13 cellular contexts compared by ENCODE assay signal in genomic region chr6:83270971-83271714, GRCh38.
DNase-seq lines count a peak whose midpoint lies in the region; ATAC-seq, FAIRE-seq and TF ChIP-seq lines count a peak whose summit lies in the region.
"Had no signal": no experiment of that assay in that cellular context is flagged by ENCODE, and none has a peak within 500 bp of the region (broad histone marks: within the 10 kb centered on the region; RNA-seq: fewer than 3 reads in every experiment).

No MANE protein-coding gene starts in this region.

- no peaks in the 10 kb centered on the region for H3K36me3 ChIP-seq in BJ (ENCODE audit: control insufficient read depth, insufficient read depth, low read length)
- H3K36me3 ChIP-seq in CD8-positive, alpha-beta T cell (ENCODE audit: insufficient read depth, low read length), result no peaks in the 10 kb centered on the region
- H3K36me3 ChIP-seq: heart right ventricle, WERI-Rb-1 had no signal

- DNase-seq in BJ (ENCODE audit: low read depth), result peak; percentile 74
- no peak for DNase-seq in H54 (ENCODE audit: insufficient read length, low spot score)
- DNase-seq in RKO (ENCODE audit: low spot score), result peak; percentile 61
- DNase-seq in fibroblast of villous mesenchyme (ENCODE audit: low read depth), result peak; percentile 87
- DNase-seq in stimulated activated naive B cell treated with anti-CD40 and anti-IgM and Interleukin-4, amounts not matched to agents 10 μg/mL and 1 μg/mL and 100 μg/mL, for 72 hours, result no peak
- no peak for DNase-seq in dorsolateral prefrontal cortex
- DNase-seq in CD8-positive, alpha-beta T cell, result no peak
- no peak for DNase-seq in GM20000 (ENCODE audit: low spot score)
- DNase-seq: activated naive CD8-positive, alpha-beta T cell treated with anti-CD3 and anti-CD28 coated beads, Interleukin-2, amount 10 ng/mL, durations not matched to agents 7 days and 5 days; Calu3; heart right ventricle; naive thymus-derived CD8-positive, alpha-beta T cell; WERI-Rb-1 had no signal

- no peak overlapping the region for H3K4me3 Mint-ChIP-seq in stimulated activated naive B cell treated with anti-CD40 and anti-IgM and Interleukin-4, amounts not matched to agents 10 μg/mL and 1 μg/mL and 100 μg/mL, for 72 hours
- no peak overlapping the region for H3K4me3 Mint-ChIP-seq in CD8-positive, alpha-beta T cell
- H3K4me3 Mint-ChIP-seq: activated naive CD8-positive, alpha-beta T cell treated with anti-CD3 and anti-CD28 coated beads, Interleukin-2, amount 10 ng/mL, durations not matched to agents 7 days and 5 days; naive thymus-derived CD8-positive, alpha-beta T cell had no signal

- H3K27ac Mint-ChIP-seq in stimulated activated naive B cell treated with anti-CD40 and anti-IgM and Interleukin-4, amounts not matched to agents 10 μg/mL and 1 μg/mL and 100 μg/mL, for 72 hours, result no peak overlapping the region
- no peak overlapping the region for H3K27ac Mint-ChIP-seq in CD8-positive, alpha-beta T cell
- H3K27ac Mint-ChIP-seq: activated naive CD8-positive, alpha-beta T cell treated with anti-CD3 and anti-CD28 coated beads, Interleukin-2, amount 10 ng/mL, durations not matched to agents 7 days and 5 days; naive thymus-derived CD8-positive, alpha-beta T cell had no signal

- H3K27me3 ChIP-seq in BJ (ENCODE audit: control insufficient read depth, insufficient read depth, low read length) (no peaks in the 10 kb centered on the region), dorsolateral prefrontal cortex (no peaks in the 10 kb centered on the region)
- no peaks in the 10 kb centered on the region for H3K27me3 ChIP-seq in CD8-positive, alpha-beta T cell (ENCODE audit: insufficient read depth, low read length)
- H3K27me3 ChIP-seq: heart right ventricle had no signal

- H3K9me3 ChIP-seq in CD8-positive, alpha-beta T cell (ENCODE audit: low read length), result no peaks in the 10 kb centered on the region
- H3K9me3 ChIP-seq: heart right ventricle had no signal

- no peak for TF ChIP-seq CTCF in BJ (IDR thresholded peaks at IDR 0.05; ENCODE audit: insufficient read depth, low read depth, low read length)
- TF ChIP-seq CTCF in fibroblast of villous mesenchyme (IDR thresholded peaks at IDR 0.05; ENCODE audit: insufficient read depth, low read depth, low read length), result no peak
- TF ChIP-seq CTCF in dorsolateral prefrontal cortex (IDR thresholded peaks at IDR 0.05 in 54 of 56, conservative IDR thresholded peaks at IDR 0.05 in 2 of 56; ENCODE audit: low read depth in 1 of 56, partially characterized antibody in 56 of 56), result no peak
- TF ChIP-seq CTCF in CD8-positive, alpha-beta T cell (IDR thresholded peaks at IDR 0.05), result no peak
- TF ChIP-seq CTCF in GM20000 (IDR thresholded peaks at IDR 0.05; ENCODE audit: extremely low read depth, missing control alignments), result no peak

- no peaks in the 10 kb centered on the region for H3K36me3 Mint-ChIP-seq in stimulated activated naive B cell treated with anti-CD40 and anti-IgM and Interleukin-4, amounts not matched to agents 10 μg/mL and 1 μg/mL and 100 μg/mL, for 72 hours
- no peaks in the 10 kb centered on the region for H3K36me3 Mint-ChIP-seq in CD8-positive, alpha-beta T cell
- H3K36me3 Mint-ChIP-seq: activated naive CD8-positive, alpha-beta T cell treated with anti-CD3 and anti-CD28 coated beads, Interleukin-2, amount 10 ng/mL, durations not matched to agents 7 days and 5 days; naive thymus-derived CD8-positive, alpha-beta T cell had no signal

- FAIRE-seq in H54 (lab: Jason Lieb, UNC), result peak; percentile 92

- no peak overlapping the region for H3K27ac ChIP-seq in dorsolateral prefrontal cortex
- H3K27ac ChIP-seq in CD8-positive, alpha-beta T cell (ENCODE audit: low read depth, low read length), result no peak overlapping the region
- H3K27ac ChIP-seq: heart right ventricle, WERI-Rb-1 had no signal

- H3K4me3 ChIP-seq in BJ (ENCODE audit: low read depth, low read length) (no peak overlapping the region), fibroblast of villous mesenchyme (ENCODE audit: low read depth, low read length) (no peak overlapping the region), dorsolateral prefrontal cortex (no peak overlapping the region)
- no peak overlapping the region for H3K4me3 ChIP-seq in CD8-positive, alpha-beta T cell (ENCODE audit: low read depth, low read length)
- H3K4me3 ChIP-seq: heart right ventricle had no signal

- no peak for ATAC-seq in stimulated activated naive B cell treated with anti-CD40 and anti-IgM and Interleukin-4, amounts not matched to agents 10 μg/mL and 1 μg/mL and 100 μg/mL, for 72 hours (replicated peaks)
- ATAC-seq in CD8-positive, alpha-beta T cell, result no peak
- ATAC-seq: heart right ventricle; naive thymus-derived CD8-positive, alpha-beta T cell had no signal

- H3K4me1 ChIP-seq in CD8-positive, alpha-beta T cell (ENCODE audit: insufficient read depth, low read length), result no peaks in the 10 kb centered on the region

- POLR2A ChIA-PET in BJ (lab: Charles Lee), result no interaction called here
- POLR2A ChIA-PET in CD8-positive, alpha-beta T cell (lab: Charles Lee), result no interaction called here

- no peaks in the 10 kb centered on the region for H3K9me3 Mint-ChIP-seq in stimulated activated naive B cell treated with anti-CD40 and anti-IgM and Interleukin-4, amounts not matched to agents 10 μg/mL and 1 μg/mL and 100 μg/mL, for 72 hours
- no peaks in the 10 kb centered on the region for H3K9me3 Mint-ChIP-seq in CD8-positive, alpha-beta T cell
- H3K9me3 Mint-ChIP-seq: activated naive CD8-positive, alpha-beta T cell treated with anti-CD3 and anti-CD28 coated beads, Interleukin-2, amount 10 ng/mL, durations not matched to agents 7 days and 5 days; naive thymus-derived CD8-positive, alpha-beta T cell had no signal

- CTCF ChIA-PET in BJ (lab: Yijun Ruan, JAX), result no interaction called here
- CTCF ChIA-PET in CD8-positive, alpha-beta T cell (lab: Charles Lee), result no interaction called here

- no peak for TF ChIP-seq POLR2A in H54 (IDR thresholded peaks at IDR 0.05; ENCODE audit: low read depth, low read length)

- intact Hi-C loops in dorsolateral prefrontal cortex (cut with DNase I), result no loop called here
- intact Hi-C loops in CD8-positive, alpha-beta T cell (cut with DNase I, micrococcal nuclease), result no loop called here

- no peaks in the 10 kb centered on the region for H3K4me1 Mint-ChIP-seq in stimulated activated naive B cell treated with anti-CD40 and anti-IgM and Interleukin-4, amounts not matched to agents 10 μg/mL and 1 μg/mL and 100 μg/mL, for 72 hours
- no peaks in the 10 kb centered on the region for H3K4me1 Mint-ChIP-seq in CD8-positive, alpha-beta T cell (ENCODE audit: low read depth)
- H3K4me1 Mint-ChIP-seq: activated naive CD8-positive, alpha-beta T cell treated with anti-CD3 and anti-CD28 coated beads, Interleukin-2, amount 10 ng/mL, durations not matched to agents 7 days and 5 days; naive thymus-derived CD8-positive, alpha-beta T cell had no signal

- no peaks in the 10 kb centered on the region for H3K27me3 Mint-ChIP-seq in stimulated activated naive B cell treated with anti-CD40 and anti-IgM and Interleukin-4, amounts not matched to agents 10 μg/mL and 1 μg/mL and 100 μg/mL, for 72 hours
- H3K27me3 Mint-ChIP-seq in CD8-positive, alpha-beta T cell (ENCODE audit: low read depth), result peaks cover 2% of the 10 kb centered on the region

Comparison
In these comparisons a context has a peak if more than half of its experiments do, and no peak if none do; other contexts are left out.
1. DNase-seq: peak in BJ (single experiment), RKO (single experiment) and fibroblast of villous mesenchyme (single experiment); none in H54 (single experiment), stimulated activated naive B cell treated with anti-CD40 and anti-IgM and Interleukin-4, amounts not matched to agents 10 μg/mL and 1 μg/mL and 100 μg/mL, for 72 hours (single experiment), dorsolateral prefrontal cortex (0 of 10), CD8-positive, alpha-beta T cell (0 of 7) and GM20000 (single experiment).